Comparison of ENCODE assay signal across 1 cellular context in genomic region chr13:36718686-36719085, GRCh38.
TF ChIP-seq lines count a peak whose summit lies in the region.

No MANE protein-coding gene starts in this region.

TF ChIP-seq in HepG2, 621 proteins besides CTCF, POLR2A, EP300 and RAD21 (continued from another document):
- TF ChIP-seq CBX2 (IDR thresholded peaks at IDR 0.05; ENCODE audit: low read depth, low read length) (no peak), CBX2 (CRISPR knock-in tag; IDR thresholded peaks at IDR 0.05; ENCODE audit: low read depth) (no peak), MLLT10 (CRISPR knock-in tag; IDR thresholded peaks at IDR 0.05) (no peak), TBP (CRISPR knock-in tag; IDR thresholded peaks at IDR 0.05) (no peak), NFAT5 (CRISPR knock-in tag; IDR thresholded peaks at IDR 0.05) (no peak), FOXP1 (IDR thresholded peaks at IDR 0.05) (peak; percentile 31; the same call in 1 of the 2 replicates), FOXP1 (CRISPR knock-in tag; IDR thresholded peaks at IDR 0.05) (no peak), RBFOX2 (IDR thresholded peaks at IDR 0.05; ENCODE audit: low read depth, low read length) (no peak), CEBPG (CRISPR knock-in tag; IDR thresholded peaks at IDR 0.05) (0 out of 2 replicates have a peak, but pooled peaks have one; percentile 26), CEBPB (IDR thresholded peaks at IDR 0.05; ENCODE audit: borderline replicate concordance, low read depth, low read length) (peak; percentile 81), TP53 (CRISPR knock-in tag; conservative IDR thresholded peaks at IDR 0.05) (no peak), FOXK1 (CRISPR knock-in tag; IDR thresholded peaks at IDR 0.05; ENCODE audit: borderline replicate concordance, low read depth) (no peak), ETV6 (CRISPR knock-in tag; conservative IDR thresholded peaks at IDR 0.05) (no peak), ZNF18 (CRISPR knock-in tag; IDR thresholded peaks at IDR 0.05; ENCODE audit: insufficient replicate concordance) (no peak), CREB1 (IDR thresholded peaks at IDR 0.05) (peak; percentile 41; the same call in 1 of the 2 replicates), CREB1 (CRISPR knock-in tag; IDR thresholded peaks at IDR 0.05) (no peak), THAP8 (CRISPR knock-in tag; IDR thresholded peaks at IDR 0.05; ENCODE audit: borderline replicate concordance) (no peak), YEATS2 (CRISPR knock-in tag; IDR thresholded peaks at IDR 0.05; ENCODE audit: borderline replicate concordance) (no peak), HNF4A (CRISPR knock-in tag; IDR thresholded peaks at IDR 0.05) (peak; percentile 40), USF2 (IDR thresholded peaks at IDR 0.05; ENCODE audit: low read depth, low read length) (no peak), USF2 (CRISPR knock-in tag; IDR thresholded peaks at IDR 0.05; ENCODE audit: borderline replicate concordance) (no peak), ZFP90 (CRISPR knock-in tag; IDR thresholded peaks at IDR 0.05; ENCODE audit: borderline replicate concordance) (no peak), CC2D1A (CRISPR knock-in tag; IDR thresholded peaks at IDR 0.05) (no peak), RERE (CRISPR knock-in tag; IDR thresholded peaks at IDR 0.05; ENCODE audit: low read depth) (no peak), ZNF234 (CRISPR knock-in tag; conservative IDR thresholded peaks at IDR 0.05) (no peak), FOSL2 (CRISPR knock-in tag; IDR thresholded peaks at IDR 0.05) (peak; percentile 81), ARID3A (IDR thresholded peaks at IDR 0.05; ENCODE audit: low read depth, low read length) (peak; percentile 71; the same call in 1 of the 2 replicates), ZNF607 (CRISPR knock-in tag; IDR thresholded peaks at IDR 0.05; ENCODE audit: borderline replicate concordance) (no peak)
